8 cellular contexts compared by ENCODE assay signal in genomic region chr9:128215491-128216404, GRCh38. TPM values are rescaled to one million over a fixed set of nuclear protein-coding genes. Genes with fewer than 3 reads are reported as not detected.
DNase-seq lines count a peak whose midpoint lies in the region; ATAC-seq and TF ChIP-seq lines count a peak whose summit lies in the region.

No MANE protein-coding gene starts in this region.

- no peak for ATAC-seq in HCT116
- ATAC-seq in stimulated activated naive B cell treated with anti-CD40 and anti-IgM and Interleukin-4, amounts not matched to agents 10 μg/mL and 1 μg/mL and 100 μg/mL, for 72 hours (replicated peaks) = no peak

- no peaks in the 10 kb centered on the region for H4K20me1 ChIP-seq in HCT116 (ENCODE audit: insufficient read depth)

- DNase-seq in HCT116 (ENCODE audit: low read depth, low spot score) (no peak), MCF 10A (ENCODE audit: unreplicated experiment) (peak; percentile 12), kidney tubule cell (ENCODE audit: low spot score) (peak; percentile 38), suprapubic skin (ENCODE audit: low spot score in 2 of 2) (peak in 1 of 2 donors; percentile 78), NCI-H2171 (lab: John Stamatoyannopoulos, UW) (no peak), immature natural killer cell (no peak), GM10248 (ENCODE audit: extremely low spot score) (no peak)
- DNase-seq in stimulated activated naive B cell treated with anti-CD40 and anti-IgM and Interleukin-4, amounts not matched to agents 10 μg/mL and 1 μg/mL and 100 μg/mL, for 72 hours = no peak

- no peaks in the 10 kb centered on the region for H3K36me3 Mint-ChIP-seq in MCF 10A (ENCODE audit: insufficient read depth, unreplicated experiment)
- H3K36me3 Mint-ChIP-seq in stimulated activated naive B cell treated with anti-CD40 and anti-IgM and Interleukin-4, amounts not matched to agents 10 μg/mL and 1 μg/mL and 100 μg/mL, for 72 hours = no peaks in the 10 kb centered on the region
- no peaks in the 10 kb centered on the region for H3K36me3 Mint-ChIP-seq in immature natural killer cell

- no peak for TF ChIP-seq RAD21 in HCT116 (IDR thresholded peaks at IDR 0.05; ENCODE audit: low read depth)

- H3K9me3 Mint-ChIP-seq in MCF 10A (ENCODE audit: unreplicated experiment) = no peaks in the 10 kb centered on the region
- H3K9me3 Mint-ChIP-seq in stimulated activated naive B cell treated with anti-CD40 and anti-IgM and Interleukin-4, amounts not matched to agents 10 μg/mL and 1 μg/mL and 100 μg/mL, for 72 hours = no peaks in the 10 kb centered on the region
- H3K9me3 Mint-ChIP-seq in immature natural killer cell = no peaks in the 10 kb centered on the region

- BruUV-seq in HCT116 (replicated peaks; lab: Mats Ljungman, UMichigan) (no TSS peak), MCF 10A (replicated peaks; lab: Mats Ljungman, UMichigan) (no TSS peak)

- H2AFZ ChIP-seq in HCT116 (ENCODE audit: low read depth, low read length, poor library complexity, severe bottlenecking) = no peak overlapping the region

- H3K27me3 ChIP-seq in HCT116 (ENCODE audit: insufficient read depth, low read length) (no peaks in the 10 kb centered on the region), suprapubic skin (no peaks in the 10 kb centered on the region)

- H3K9me3 ChIP-seq in HCT116 (ENCODE audit: control insufficient read depth in 1 of 2, insufficient read depth in 1 of 2, low read depth in 1 of 2, low read length in 2 of 2) = no peaks in the 10 kb centered on the region
- H3K9me3 ChIP-seq in suprapubic skin = no peaks in the 10 kb centered on the region

- 57% methylated on average over 8 of the region's 10 CpGs for WGBS in suprapubic skin

- no peak overlapping the region for H3K4me3 Mint-ChIP-seq in MCF 10A (ENCODE audit: unreplicated experiment)
- no peak overlapping the region for H3K4me3 Mint-ChIP-seq in stimulated activated naive B cell treated with anti-CD40 and anti-IgM and Interleukin-4, amounts not matched to agents 10 μg/mL and 1 μg/mL and 100 μg/mL, for 72 hours
- H3K4me3 Mint-ChIP-seq in immature natural killer cell = no peak overlapping the region

- CTCF ChIA-PET in HCT116 (lab: Charles Lee) (no interaction called here), MCF 10A (lab: Yijun Ruan, JAX) (interaction anchor here (0.6 kb wide), 1 partner anchor 12 kb away, joined by 4 read pairs; no protein-coding TSS in a partner anchor), GM10248 (lab: Yijun Ruan, JAX) (interaction anchor here (1.0 to 5.0 kb wide), 4 partner anchors 9 to 39 kb away, joined by 3 to 16 read pairs (median 8); no protein-coding TSS in a partner anchor)

- no peak overlapping the region for H3K4me3 ChIP-seq in HCT116 (replicated peaks in 1 of 2; ENCODE audit: low read depth in 1 of 2, low read length in 2 of 2)
- no peak overlapping the region for H3K4me3 ChIP-seq in suprapubic skin

- intact Hi-C loops in HCT116 (cut with micrococcal nuclease) = no loop called here
- intact Hi-C loops in MCF 10A (cut with micrococcal nuclease) = no loop called here

- peak overlapping the region; percentile 45 for H3K27ac ChIP-seq in HCT116 (ENCODE audit: low read depth, low read length)
- H3K27ac ChIP-seq in suprapubic skin = peak overlapping the region; percentile 85

- RAD21 ChIA-PET in HCT116 (lab: Charles Lee; ENCODE audit: low non-redundant PET in 1 of 2, low total read pairs in 2 of 2, uncharacterized antibody in 2 of 2, unreplicated experiment in 2 of 2) = no interaction called here

- peaks cover 16 to 52% of the 10 kb centered on the region in 2 experiments for H3K4me1 ChIP-seq in HCT116 (ENCODE audit: control insufficient read depth in 1 of 2, insufficient read depth in 2 of 2, low read length in 2 of 2)
- H3K4me1 ChIP-seq in suprapubic skin = peaks cover 41% of the 10 kb centered on the region

- H3K79me2 ChIP-seq in HCT116 (ENCODE audit: insufficient read depth, low read length) = no peaks in the 10 kb centered on the region

- peak overlapping the region; percentile 52 for H3K9ac ChIP-seq in HCT116 (ENCODE audit: low read length)

- peaks cover 19% of the 10 kb centered on the region for H3K27me3 Mint-ChIP-seq in MCF 10A (ENCODE audit: insufficient read depth, unreplicated experiment)
- H3K27me3 Mint-ChIP-seq in stimulated activated naive B cell treated with anti-CD40 and anti-IgM and Interleukin-4, amounts not matched to agents 10 μg/mL and 1 μg/mL and 100 μg/mL, for 72 hours = peaks cover 22% of the 10 kb centered on the region in 2 donors
- H3K27me3 Mint-ChIP-seq in immature natural killer cell (ENCODE audit: low read depth in 3 of 3) = peaks cover 2 to 15% (median 3%) of the 10 kb centered on the region in 3 donors

- no peak for TF ChIP-seq CTCF in HCT116 (IDR thresholded peaks at IDR 0.05 in 2 of 3, conservative IDR thresholded peaks at IDR 0.05 in 1 of 3; ENCODE audit: borderline replicate concordance in 1 of 3, insufficient read depth in 1 of 3, low read depth in 2 of 3, low read length in 2 of 3)
- no peak for TF ChIP-seq CTCF in MCF 10A (IDR thresholded peaks at IDR 0.05; ENCODE audit: unreplicated experiment)
- no peak for TF ChIP-seq CTCF in suprapubic skin (IDR thresholded peaks at IDR 0.05)
- TF ChIP-seq CTCF in GM10248 (IDR thresholded peaks at IDR 0.05; ENCODE audit: control extremely low read depth, extremely low read depth, low read depth, missing control alignments) = no peak

- H3K4me1 Mint-ChIP-seq in MCF 10A (ENCODE audit: insufficient read depth, unreplicated experiment) (peaks cover 8% of the 10 kb centered on the region), immature natural killer cell (peaks cover 12 to 15% of the 10 kb centered on the region in 2 donors)
- H3K4me1 Mint-ChIP-seq in stimulated activated naive B cell treated with anti-CD40 and anti-IgM and Interleukin-4, amounts not matched to agents 10 μg/mL and 1 μg/mL and 100 μg/mL, for 72 hours = peaks cover 9 to 13% of the 10 kb centered on the region in 2 donors

- H3K36me3 ChIP-seq in HCT116 (ENCODE audit: control insufficient read depth in 1 of 2, insufficient read depth in 2 of 2, low read length in 2 of 2) (no peaks in the 10 kb centered on the region), suprapubic skin (peaks cover 4% of the 10 kb centered on the region)

- H3K9me2 ChIP-seq in HCT116 (ENCODE audit: insufficient read depth) = no peaks in the 10 kb centered on the region

- no peak for TF ChIP-seq POLR2A in HCT116 (IDR thresholded peaks at IDR 0.05; ENCODE audit: borderline replicate concordance, extremely low read depth, insufficient read depth, insufficient read length)
- TF ChIP-seq POLR2A in suprapubic skin (IDR thresholded peaks at IDR 0.05) = no peak

- TF ChIP-seq EP300 in suprapubic skin (IDR thresholded peaks at IDR 0.05) = no peak

- POLR2A ChIA-PET in HCT116 (lab: Charles Lee) (no interaction called here), MCF 10A (lab: Yijun Ruan, JAX) (interaction anchor here (1.5 kb wide), 1 partner anchor 22 kb away, joined by 7 read pairs; no protein-coding TSS in a partner anchor), GM10248 (lab: Yijun Ruan, JAX) (no interaction called here)

- no peak overlapping the region for H3K27ac Mint-ChIP-seq in MCF 10A (ENCODE audit: low read depth, unreplicated experiment)
- no peak overlapping the region for H3K27ac Mint-ChIP-seq in stimulated activated naive B cell treated with anti-CD40 and anti-IgM and Interleukin-4, amounts not matched to agents 10 μg/mL and 1 μg/mL and 100 μg/mL, for 72 hours
- no peak overlapping the region for H3K27ac Mint-ChIP-seq in immature natural killer cell

- H3K4me2 ChIP-seq in HCT116 (ENCODE audit: low read length) = peak overlapping the region; percentile 64

TF ChIP-seq in HCT116, 20 proteins besides CTCF, POLR2A, EP300 and RAD21 (continues in another document):
- no peak for TF ChIP-seq CEBPB (IDR thresholded peaks at IDR 0.05; ENCODE audit: low read depth)
- TF ChIP-seq SRF (IDR thresholded peaks at IDR 0.05; ENCODE audit: low read depth) = no peak
- TF ChIP-seq SP1 (IDR thresholded peaks at IDR 0.05; ENCODE audit: low read depth) = no peak
- no peak for TF ChIP-seq SIN3A (IDR thresholded peaks at IDR 0.05; ENCODE audit: low read depth)
- no peak for TF ChIP-seq YY1 (IDR thresholded peaks at IDR 0.05; ENCODE audit: extremely low read depth, insufficient replicate concordance, low read depth, low read length)
- TF ChIP-seq ELF1 (IDR thresholded peaks at IDR 0.05; ENCODE audit: borderline replicate concordance, low read depth) = no peak
- no peak for TF ChIP-seq FOSL1 (IDR thresholded peaks at IDR 0.05; ENCODE audit: low read depth)

RNA-seq across cellular contexts. Expression of gene DNM1, which starts 12.6 kb away (rescaled TPM):
- 12.0 TPM for total RNA-seq in HCT116 (2021; ENCODE audit: unreplicated experiment)
- polyA plus RNA-seq in HCT116 (2012) = 10.3 and 11.1 TPM in 2 replicates
- 0.98 and 2.0 TPM in 2 replicates for total RNA-seq in MCF 10A (2022)
- total RNA-seq in suprapubic skin = 10 to 100 TPM in 2 of 4 donors, 1 to 10 TPM in 2; 4.3 to 18.9 (median 10.1) TPM
- under 1 TPM in 2 of 3 donors, not detected in 1; 0.32 to 0.47 TPM for polyA plus RNA-seq in immature natural killer cell

RNA-seq across cellular contexts. Expression of gene CIZ1, which starts 24.4 kb away (rescaled TPM):
- 144 TPM for total RNA-seq in HCT116 (2021; ENCODE audit: unreplicated experiment)
- 132 and 147 TPM in 2 replicates for polyA plus RNA-seq in HCT116 (2012)
- total RNA-seq in MCF 10A (2022) = 133 and 151 TPM in 2 replicates
- total RNA-seq in suprapubic skin = 100 to 1,000 TPM in 3 of 4 donors, 10 to 100 TPM in 1; 86.7 to 136 (median 115) TPM
- 10 to 100 TPM in 1 of 3 donors, 1 to 10 TPM in 2; 4.4 to 36.4 (median 9.1) TPM for polyA plus RNA-seq in immature natural killer cell

RNA-seq across cellular contexts. Expression of gene BBLN, which starts 55.7 kb away (rescaled TPM):
- total RNA-seq in HCT116 (2021; ENCODE audit: unreplicated experiment) = 119 TPM
- 113 and 131 TPM in 2 replicates for polyA plus RNA-seq in HCT116 (2012)
- total RNA-seq in MCF 10A (2022) = 68.6 and 70.4 TPM in 2 replicates
- total RNA-seq in suprapubic skin = 100 to 1,000 TPM; 157 to 345 (median 224) TPM
- polyA plus RNA-seq in immature natural killer cell = 100 to 1,000 TPM; 115 to 194 (median 182) TPM

Comparison
In these comparisons a context has a peak if more than half of its experiments do, and no peak if none do; other contexts are left out.
1. DNase-seq: peak in MCF 10A (single experiment) and kidney tubule cell (single experiment); none in HCT116 (single experiment), NCI-H2171 (single experiment), stimulated activated naive B cell treated with anti-CD40 and anti-IgM and Interleukin-4, amounts not matched to agents 10 μg/mL and 1 μg/mL and 100 μg/mL, for 72 hours (single experiment), immature natural killer cell (0 of 3) and GM10248 (single experiment).